In genomic region chr1:169124459-169124858, GRCh38 we compare ENCODE assay signal across 25 cellular contexts. TPM values are rescaled to one million over a fixed set of nuclear protein-coding genes. Genes with fewer than 3 reads are reported as not detected.
DNase-seq lines count a peak whose midpoint lies in the region; ATAC-seq and TF ChIP-seq lines count a peak whose summit lies in the region.
"Had no signal": no experiment of that assay in that cellular context is flagged by ENCODE, and none has a peak within 500 bp of the region (broad histone marks: within the 10 kb centered on the region; RNA-seq: fewer than 3 reads in every experiment).

No MANE protein-coding gene starts in this region.

- H3K4me1 Mint-ChIP-seq in mesothelial cell of epicardium = peaks cover 22% of the 10 kb centered on the region
- H3K4me1 Mint-ChIP-seq in type B pancreatic cell (ENCODE audit: unreplicated experiment) = peaks cover 28% of the 10 kb centered on the region
- H3K4me1 Mint-ChIP-seq: central memory CD8-positive, alpha-beta T cell had no signal

- H3K27me3 Mint-ChIP-seq in mesothelial cell of epicardium (ENCODE audit: low read depth) (no peaks in the 10 kb centered on the region), type B pancreatic cell (no peaks in the 10 kb centered on the region)
- H3K27me3 Mint-ChIP-seq: activated CD8-positive, alpha-beta T cell treated with anti-CD3 and anti-CD28 coated beads for 36 hours; central memory CD8-positive, alpha-beta T cell; stimulated activated naive CD8-positive, alpha-beta T cell treated with anti-CD3 and anti-CD28 coated beads, Interleukin-15, amount 100 ng/mL, for 72 hours had no signal

- no peak for TF ChIP-seq POLR2A in erythroblast (IDR thresholded peaks at IDR 0.05; ENCODE audit: low read length)

- no peak for ATAC-seq in HG03139 (IDR thresholded peaks at IDR 0.05; ENCODE audit: unreplicated experiment)
- ATAC-seq: activated CD8-positive, alpha-beta T cell treated with anti-CD3 and anti-CD28 coated beads for 36 hours; left lobe of liver; stimulated activated naive CD8-positive, alpha-beta T cell treated with anti-CD3 and anti-CD28 coated beads, Interleukin-15, amount 100 ng/mL, for 72 hours had no signal

- DNase-seq in NCI-H510A treated with DMSO at 0.1 percent for 48 hours (lab: John Stamatoyannopoulos, UW) (peak; percentile 42), NCI-H510A (lab: John Stamatoyannopoulos, UW) (no peak), amniotic epithelial cell (ENCODE audit: low read depth) (peak; percentile 59), mesothelial cell of epicardium (ENCODE audit: low spot score in 2 of 2, unreplicated experiment in 2 of 2) (no peak), type B pancreatic cell (ENCODE audit: extremely low spot score, unreplicated experiment) (no peak), H4 (ENCODE audit: low spot score) (no peak), erythroblast (lab: John Stamatoyannopoulos, UW) (no peak)
- DNase-seq: activated CD8-positive, alpha-beta T cell treated with anti-CD3 and anti-CD28 coated beads for 36 hours; activated naive CD4-positive, alpha-beta T cell; activated T-cell treated with anti-CD3 and anti-CD28 coated beads, Interleukin-2, amount 50 U/mL, for 1 hour; amygdala; effector CD4-positive, alpha-beta T cell; esophagus squamous epithelium; GDM1; IMR-90; MM.1S; NCI-H146; SK-N-SH; spleen; stimulated activated CD4-positive, alpha-beta T cell treated with anti-CD3 and anti-CD28 coated beads, Interleukin-4, amount 100 ng/mL, for 24 hours; stimulated activated naive CD8-positive, alpha-beta T cell treated with anti-CD3 and anti-CD28 coated beads, Interleukin-15, amount 100 ng/mL, for 72 hours; T-helper 9 cell had no signal

- H3K9me3 Mint-ChIP-seq in mesothelial cell of epicardium (no peaks in the 10 kb centered on the region), type B pancreatic cell (no peaks in the 10 kb centered on the region)
- H3K9me3 Mint-ChIP-seq: activated CD8-positive, alpha-beta T cell treated with anti-CD3 and anti-CD28 coated beads for 36 hours; central memory CD8-positive, alpha-beta T cell; stimulated activated naive CD8-positive, alpha-beta T cell treated with anti-CD3 and anti-CD28 coated beads, Interleukin-15, amount 100 ng/mL, for 72 hours had no signal

- TF ChIP-seq CTCF in mesothelial cell of epicardium (IDR thresholded peaks at IDR 0.05; ENCODE audit: unreplicated experiment) (no peak), type B pancreatic cell (conservative IDR thresholded peaks at IDR 0.05) (no peak)

- H3K36me3 Mint-ChIP-seq in mesothelial cell of epicardium (peaks cover 26% of the 10 kb centered on the region), type B pancreatic cell (peaks cover 62% of the 10 kb centered on the region)

- H3K27ac Mint-ChIP-seq in mesothelial cell of epicardium (peak overlapping the region; percentile 72), type B pancreatic cell (peak overlapping the region; percentile 48)
- H3K27ac Mint-ChIP-seq: activated CD8-positive, alpha-beta T cell treated with anti-CD3 and anti-CD28 coated beads for 36 hours; stimulated activated naive CD8-positive, alpha-beta T cell treated with anti-CD3 and anti-CD28 coated beads, Interleukin-15, amount 100 ng/mL, for 72 hours had no signal

- H3K4me3 Mint-ChIP-seq in mesothelial cell of epicardium = no peak overlapping the region
- peak overlapping the region; percentile 63 for H3K4me3 Mint-ChIP-seq in type B pancreatic cell
- H3K4me3 Mint-ChIP-seq: activated CD8-positive, alpha-beta T cell treated with anti-CD3 and anti-CD28 coated beads for 36 hours; central memory CD8-positive, alpha-beta T cell; stimulated activated naive CD8-positive, alpha-beta T cell treated with anti-CD3 and anti-CD28 coated beads, Interleukin-15, amount 100 ng/mL, for 72 hours had no signal

RNA-seq across cellular contexts. Expression of gene ATP1B1, which starts 18.0 kb away (rescaled TPM):
- total RNA-seq in mesothelial cell of epicardium (76.4 to 81.7 TPM (median 81.4 TPM) in 3 replicates), type B pancreatic cell (ENCODE audit: low replicate concordance) (237 and 306 TPM in 2 replicates)
- 32.0 and 49.2 TPM in 2 replicates for total RNA-seq in H4 (2014; rRNA removed; shearing (Covaris generic))

Comparison
In these comparisons a context has a peak if more than half of its experiments do, and no peak if none do; other contexts are left out.
1. DNase-seq: peak in NCI-H510A treated with DMSO at 0.1 percent for 48 hours (single experiment) and amniotic epithelial cell (single experiment); none in NCI-H510A (single experiment), mesothelial cell of epicardium (0 of 2), type B pancreatic cell (single experiment), H4 (single experiment) and erythroblast (0 of 2).